1 cellular context compared by ENCODE assay signal in the genomic region with DNA sequence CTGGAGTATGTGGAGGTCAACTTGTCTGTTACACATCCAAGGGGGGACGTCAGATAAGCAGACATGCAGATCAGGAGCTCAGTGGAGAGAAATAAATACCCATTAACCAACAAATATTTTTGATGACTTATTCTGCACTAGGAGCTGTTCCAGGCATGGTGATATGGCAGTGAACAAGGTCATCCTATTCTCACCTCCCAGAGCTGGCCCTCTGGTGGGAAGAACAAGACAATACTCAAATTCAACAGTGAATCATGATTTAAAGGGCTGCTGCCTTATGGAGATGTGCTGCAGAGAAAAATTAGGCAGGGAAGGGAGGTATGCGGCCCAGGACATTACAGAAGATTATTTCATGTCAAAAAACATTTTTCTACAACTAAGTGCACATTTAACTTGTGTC.
TF ChIP-seq lines count a peak whose summit lies in the region.

No MANE protein-coding gene starts in this region.

TF ChIP-seq in A549, 52 proteins besides CTCF, POLR2A, EP300 and RAD21 (continued from another document):
- no peak for TF ChIP-seq EHF (CRISPR knock-in tag; IDR thresholded peaks at IDR 0.05)
- TF ChIP-seq EHMT2 (IDR thresholded peaks at IDR 0.05; ENCODE audit: low read depth), result no peak
- no peak for TF ChIP-seq TFCP2L1 (CRISPR knock-in tag; IDR thresholded peaks at IDR 0.05)
- no peak for TF ChIP-seq FOXS1 (CRISPR knock-in tag; IDR thresholded peaks at IDR 0.05)
- TF ChIP-seq, protein P1, sequence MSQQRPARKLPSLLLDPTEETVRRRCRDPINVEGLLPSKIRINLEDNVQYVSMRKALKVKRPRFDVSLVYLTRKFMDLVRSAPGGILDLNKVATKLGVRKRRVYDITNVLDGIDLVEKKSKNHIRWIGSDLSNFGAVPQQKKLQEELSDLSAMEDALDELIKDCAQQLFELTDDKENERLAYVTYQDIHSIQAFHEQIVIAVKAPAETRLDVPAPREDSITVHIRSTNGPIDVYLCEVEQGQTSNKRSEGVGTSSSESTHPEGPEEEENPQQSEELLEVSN (IDR thresholded peaks at IDR 0.05; ENCODE audit: borderline replicate concordance, low read depth), result no peak
- TF ChIP-seq MAX (IDR thresholded peaks at IDR 0.05), result no peak
